In genomic region chr2:36449213-36449612, GRCh38 we compare ENCODE assay signal across 1 cellular context.
TF ChIP-seq lines count a peak whose summit lies in the region.

No MANE protein-coding gene starts in this region.

TF ChIP-seq in GM23338, 12 proteins besides CTCF, POLR2A, EP300 and RAD21 (continued from another document):
- TF ChIP-seq ZNF462 (CRISPR knock-in tag; IDR thresholded peaks at IDR 0.05), result no peak
- no peak for TF ChIP-seq JUNB (IDR thresholded peaks at IDR 0.05; ENCODE audit: unreplicated experiment)
- TF ChIP-seq EZH2 (IDR thresholded peaks at IDR 0.05; ENCODE audit: low read depth, unreplicated experiment), result no peak
- TF ChIP-seq ETS1 (IDR thresholded peaks at IDR 0.05), result no peak
- no peak for TF ChIP-seq ZNF331 (CRISPR knock-in tag; IDR thresholded peaks at IDR 0.05; ENCODE audit: low read depth)
- no peak for TF ChIP-seq CREB1 (CRISPR knock-in tag; IDR thresholded peaks at IDR 0.05; ENCODE audit: low read depth)
- TF ChIP-seq ZNF114 (CRISPR knock-in tag; IDR thresholded peaks at IDR 0.05), result no peak
- TF ChIP-seq REST (IDR thresholded peaks at IDR 0.05; ENCODE audit: unreplicated experiment), result no peak
- no peak for TF ChIP-seq EZH2phosphoT487 (IDR thresholded peaks at IDR 0.05; ENCODE audit: unreplicated experiment)
TF ChIP-seq in GM23338: peak in this region for 0.
